17 cellular contexts compared by ENCODE assay signal in the genomic region with DNA sequence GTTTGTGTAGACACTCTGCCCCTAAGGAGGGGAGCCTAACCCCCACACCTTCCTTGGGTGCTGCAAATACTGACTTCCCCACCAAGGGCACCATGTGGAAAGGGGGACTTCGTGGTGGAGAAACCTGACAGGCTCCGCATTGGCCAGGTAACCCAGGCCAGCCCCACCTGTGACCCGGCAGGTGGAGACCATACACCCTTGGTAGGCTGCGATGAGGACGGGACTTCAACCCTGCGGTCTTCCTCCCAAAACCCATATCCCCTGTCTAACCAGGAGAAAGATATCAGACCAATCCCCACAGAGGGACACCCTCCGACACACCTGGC. TPM values are rescaled to one million over a fixed set of nuclear protein-coding genes. Genes with fewer than 3 reads are reported as not detected.
DNase-seq lines count a peak whose midpoint lies in the region; ATAC-seq and TF ChIP-seq lines count a peak whose summit lies in the region.
"Had no signal": no experiment of that assay in that cellular context is flagged by ENCODE, and none has a peak within 500 bp of the region (broad histone marks: within the 10 kb centered on the region; RNA-seq: fewer than 3 reads in every experiment).

No MANE protein-coding gene starts in this region.

- H3K36me3 ChIP-seq in heart left ventricle (no peaks in the 10 kb centered on the region), right atrium auricular region (no peaks in the 10 kb centered on the region), colonic mucosa (no peaks in the 10 kb centered on the region), osteoblast (ENCODE audit: insufficient read depth, low read length) (no peaks in the 10 kb centered on the region), urinary bladder (ENCODE audit: insufficient read depth) (no peaks in the 10 kb centered on the region)

- peaks cover 2% of the 10 kb centered on the region for H3K27me3 Mint-ChIP-seq in activated CD8-positive, alpha-beta T cell treated with anti-CD3 and anti-CD28 coated beads, Interleukin-2, amount 10 ng/mL, durations not matched to agents 7 days and 5 days (ENCODE audit: low read depth)

- no peaks in the 10 kb centered on the region for H4K20me1 ChIP-seq in osteoblast (ENCODE audit: insufficient read depth, low read length)

- in situ Hi-C loops in G401 (cut with HindIII; ENCODE audit: low sequenced_read_pairs), result no loop called here

- no peak overlapping the region for H2AFZ ChIP-seq in osteoblast (ENCODE audit: low read length)

- no peaks in the 10 kb centered on the region for H3K79me2 ChIP-seq in osteoblast (ENCODE audit: insufficient read depth, low read length)

- CTCF ChIA-PET in activated CD8-positive, alpha-beta T cell treated with anti-CD3 and anti-CD28 coated beads, Interleukin-2, amount 10 ng/mL, durations not matched to agents 7 days and 5 days (lab: Charles Lee), result no interaction called here

- ATAC-seq in heart left ventricle (no peak), HG02938 (IDR thresholded peaks at IDR 0.05; ENCODE audit: unreplicated experiment) (no peak)
- ATAC-seq in activated CD8-positive, alpha-beta T cell treated with anti-CD3 and anti-CD28 coated beads, Interleukin-2, amount 10 ng/mL, durations not matched to agents 7 days and 5 days, result no peak

- peak overlapping the region in 1 of 2 donors; percentile 78 for H3K9ac ChIP-seq in colonic mucosa (ENCODE audit: low read depth in 2 of 2, low read length in 2 of 2)

- no peak for TF ChIP-seq CTCF in heart left ventricle (IDR thresholded peaks at IDR 0.05)
- TF ChIP-seq CTCF in right atrium auricular region (IDR thresholded peaks at IDR 0.05), result no peak
- TF ChIP-seq CTCF in colonic mucosa (IDR thresholded peaks at IDR 0.05), result no peak
- no peak for TF ChIP-seq CTCF in osteoblast (IDR thresholded peaks at IDR 0.05; ENCODE audit: extremely low read depth, low read depth, low read length)

- peaks cover 5 to 43% (median 29%) of the 10 kb centered on the region in 12 donors for H3K4me1 ChIP-seq in heart left ventricle
- H3K4me1 ChIP-seq in right atrium auricular region, result peaks cover 0 to 8% of the 10 kb centered on the region in 2 donors
- peaks cover 7% of the 10 kb centered on the region for H3K4me1 ChIP-seq in colonic mucosa
- H3K4me1 ChIP-seq in osteoblast (ENCODE audit: insufficient read depth, low read length), result peaks cover 14% of the 10 kb centered on the region
- H3K4me1 ChIP-seq in urinary bladder (ENCODE audit: insufficient read depth), result no peaks in the 10 kb centered on the region

- peaks cover 19% of the 10 kb centered on the region for H3K4me1 Mint-ChIP-seq in activated CD8-positive, alpha-beta T cell treated with anti-CD3 and anti-CD28 coated beads, Interleukin-2, amount 10 ng/mL, durations not matched to agents 7 days and 5 days (ENCODE audit: low read depth)

- H3K9me3 ChIP-seq in heart left ventricle (no peaks in the 10 kb centered on the region), right atrium auricular region (no peaks in the 10 kb centered on the region), colonic mucosa (no peaks in the 10 kb centered on the region), osteoblast (ENCODE audit: low read depth, low read length) (no peaks in the 10 kb centered on the region)

- no peak overlapping the region for H3K27ac Mint-ChIP-seq in activated CD8-positive, alpha-beta T cell treated with anti-CD3 and anti-CD28 coated beads, Interleukin-2, amount 10 ng/mL, durations not matched to agents 7 days and 5 days
- H3K27ac Mint-ChIP-seq: mesothelial cell of epicardium had no signal

- H3K36me3 Mint-ChIP-seq in activated CD8-positive, alpha-beta T cell treated with anti-CD3 and anti-CD28 coated beads, Interleukin-2, amount 10 ng/mL, durations not matched to agents 7 days and 5 days (ENCODE audit: low read depth), result peaks cover 4% of the 10 kb centered on the region
- H3K36me3 Mint-ChIP-seq: mesothelial cell of epicardium had no signal

- DNase-seq in heart left ventricle (no peak), right atrium auricular region (ENCODE audit: low spot score) (no peak), colonic mucosa (no peak), osteoblast (ENCODE audit: insufficient read length, low spot score, missing footprints) (no peak), G401 (ENCODE audit: low spot score) (no peak)
- DNase-seq in activated CD8-positive, alpha-beta T cell treated with anti-CD3 and anti-CD28 coated beads, Interleukin-2, amount 10 ng/mL, durations not matched to agents 7 days and 5 days, result no peak
- DNase-seq: activated CD4-positive, alpha-beta T cell treated with anti-CD3 and anti-CD28 coated beads, Interleukin-2, amount 50 U/mL, for 48 hours; NCI-H526; posterior cingulate gyrus; stimulated activated CD4-positive, alpha-beta T cell treated with anti-CD3 and anti-CD28 coated beads, Interleukin-4, amount 100 ng/mL, for 1 hour; T-helper 9 cell had no signal

- H3K4me3 ChIP-seq in heart left ventricle, result no peak overlapping the region
- no peak overlapping the region for H3K4me3 ChIP-seq in right atrium auricular region
- no peak overlapping the region for H3K4me3 ChIP-seq in colonic mucosa
- H3K4me3 ChIP-seq in osteoblast (ENCODE audit: insufficient read depth, low read length), result no peak overlapping the region
- no peak overlapping the region for H3K4me3 ChIP-seq in urinary bladder (ENCODE audit: low read depth, low read length)

- POLR2A ChIA-PET in activated CD8-positive, alpha-beta T cell treated with anti-CD3 and anti-CD28 coated beads, Interleukin-2, amount 10 ng/mL, durations not matched to agents 7 days and 5 days (lab: Charles Lee), result no interaction called here

- peak overlapping the region in 10 of 12 donors; percentile 10 to 87 (median 79) for H3K27ac ChIP-seq in heart left ventricle
- peak overlapping the region in 1 of 2 donors; percentile 66 for H3K27ac ChIP-seq in right atrium auricular region
- peak overlapping the region; percentile 70 for H3K27ac ChIP-seq in colonic mucosa
- no peak overlapping the region for H3K27ac ChIP-seq in osteoblast (ENCODE audit: low read depth, low read length)
- peak overlapping the region; percentile 51 for H3K27ac ChIP-seq in urinary bladder (ENCODE audit: low read depth)

- H3K4me3 Mint-ChIP-seq in activated CD8-positive, alpha-beta T cell treated with anti-CD3 and anti-CD28 coated beads, Interleukin-2, amount 10 ng/mL, durations not matched to agents 7 days and 5 days, result no peak overlapping the region
- H3K4me3 Mint-ChIP-seq: mesothelial cell of epicardium had no signal

- H3K27me3 ChIP-seq in heart left ventricle, result no peaks in the 10 kb centered on the region
- no peaks in the 10 kb centered on the region for H3K27me3 ChIP-seq in right atrium auricular region
- H3K27me3 ChIP-seq in colonic mucosa, result no peaks in the 10 kb centered on the region
- H3K27me3 ChIP-seq in osteoblast (ENCODE audit: insufficient read depth, low read length), result no peaks in the 10 kb centered on the region

- peak overlapping the region; percentile 1 for H3K4me2 ChIP-seq in osteoblast (ENCODE audit: insufficient read depth, low read length)

- intact Hi-C loops in heart left ventricle (cut with DNase I) (no loop called here), colonic mucosa (cut with DNase I) (no loop called here)

- no peaks in the 10 kb centered on the region for H3K9me3 Mint-ChIP-seq in activated CD8-positive, alpha-beta T cell treated with anti-CD3 and anti-CD28 coated beads, Interleukin-2, amount 10 ng/mL, durations not matched to agents 7 days and 5 days (ENCODE audit: insufficient read depth)
- H3K9me3 Mint-ChIP-seq: activated T-helper 2 cell treated with anti-CD3 and anti-CD28 coated beads, Interferon-gamma antibody, Interleukin-2, Interleukin-4, amounts not matched to agents 10 μg/mL and 5 μg/mL and 100 μg/mL, durations not matched to agents 14 hours and 24 hours and 36 hours had no signal

- WGBS in heart left ventricle, 4 donors, result 81 to 91% (median 88%) methylated on average over 6 to 7 of the region's 7 CpGs
- WGBS in urinary bladder, result 84% methylated on average over 7 of the region's 7 CpGs

- no peak for TF ChIP-seq POLR2A in heart left ventricle (IDR thresholded peaks at IDR 0.05)

RNA-seq across cellular contexts. Expression of a gene that starts 15.1 kb away (rescaled TPM):
- 10 to 100 TPM; 38.4 to 83.9 (median 66.1) TPM for total RNA-seq in heart left ventricle
- polyA plus RNA-seq in heart left ventricle, result 10 to 100 TPM; 47.5 to 88.1 TPM
- total RNA-seq in right atrium auricular region, result 10 to 100 TPM; 31.3 to 32.9 TPM
- 100 to 1,000 TPM; 136 to 138 TPM for total RNA-seq in colonic mucosa
- total RNA-seq in osteoblast, result 45.4 and 50.3 TPM in 2 replicates
- total RNA-seq in urinary bladder, result 41.7 TPM
- polyA plus RNA-seq in urinary bladder, result 122 TPM
- total RNA-seq in activated CD8-positive, alpha-beta T cell treated with anti-CD3 and anti-CD28 coated beads, Interleukin-2, amount 10 ng/mL, durations not matched to agents 7 days and 5 days, result 100 to 1,000 TPM in 1 of 2 experiments, 10 to 100 TPM in 1; 99.5 to 111 TPM
- 83.1 and 87.7 TPM in 2 replicates for total RNA-seq in G401 (2014; rRNA removed; shearing (Covaris generic))

RNA-seq across cellular contexts. Expression of a gene that starts 28.8 kb away (rescaled TPM):
- 1 to 10 TPM in 2 of 9 donors, under 1 TPM in 5, not detected in 2; 0.21 to 8.6 (median 0.42) TPM for total RNA-seq in heart left ventricle
- polyA plus RNA-seq in heart left ventricle, result under 1 TPM; 0.23 to 0.53 TPM
- 1 to 10 TPM in 1 of 2 donors, not detected in 1; 1.7 TPM for total RNA-seq in right atrium auricular region
- 1 to 10 TPM; 4.2 to 5.0 TPM for total RNA-seq in colonic mucosa
- total RNA-seq in osteoblast, result not detected in 2 replicates
- 0.69 TPM for total RNA-seq in urinary bladder
- 3.7 TPM for polyA plus RNA-seq in urinary bladder
- total RNA-seq in activated CD8-positive, alpha-beta T cell treated with anti-CD3 and anti-CD28 coated beads, Interleukin-2, amount 10 ng/mL, durations not matched to agents 7 days and 5 days, result 100 to 1,000 TPM; 334 to 355 TPM
- total RNA-seq in G401 (2014; rRNA removed; shearing (Covaris generic)), result 3.8 and 26.3 TPM in 2 replicates
- total RNA-seq: dermis microvascular lymphatic vessel endothelial cell, RPMI7951 had no signal

RNA-seq across cellular contexts. Expression of a gene that starts 45.0 kb away (rescaled TPM):
- total RNA-seq in heart left ventricle (10 to 100 TPM in 2 of 9 donors, 1 to 10 TPM in 7; 2.3 to 41.6 (median 3.5) TPM), right atrium auricular region (1 to 10 TPM; 3.1 to 7.7 TPM), colonic mucosa (10 to 100 TPM; 29.1 to 76.3 TPM), osteoblast (5.8 and 11.5 TPM in 2 replicates), urinary bladder (15.9 TPM)
- polyA plus RNA-seq in heart left ventricle (1 to 10 TPM; 2.3 to 3.4 TPM), urinary bladder (19.2 TPM)
- total RNA-seq in activated CD8-positive, alpha-beta T cell treated with anti-CD3 and anti-CD28 coated beads, Interleukin-2, amount 10 ng/mL, durations not matched to agents 7 days and 5 days, result under 1 TPM; 0.92 to 0.94 TPM
- total RNA-seq in G401 (2014; rRNA removed; shearing (Covaris generic)), result 3.1 and 10.5 TPM in 2 replicates

RNA-seq across cellular contexts. Expression of a gene that starts 59.7 kb away (rescaled TPM):
- total RNA-seq in heart left ventricle, result 10 to 100 TPM in 5 of 9 donors, 1 to 10 TPM in 4; 6.5 to 56.0 (median 12.9) TPM
- 10 to 100 TPM in 1 of 2 donors, 1 to 10 TPM in 1; 8.3 to 33.9 TPM for polyA plus RNA-seq in heart left ventricle
- 10 to 100 TPM in 1 of 2 donors, 1 to 10 TPM in 1; 5.0 to 19.5 TPM for total RNA-seq in right atrium auricular region
- 100 to 1,000 TPM; 148 to 298 TPM for total RNA-seq in colonic mucosa
- 129 and 222 TPM in 2 replicates for total RNA-seq in osteoblast
- total RNA-seq in urinary bladder, result 29.9 TPM
- polyA plus RNA-seq in urinary bladder, result 65.5 TPM
- 100 to 1,000 TPM; 257 to 264 TPM for total RNA-seq in activated CD8-positive, alpha-beta T cell treated with anti-CD3 and anti-CD28 coated beads, Interleukin-2, amount 10 ng/mL, durations not matched to agents 7 days and 5 days
- 280 and 292 TPM in 2 replicates for total RNA-seq in G401 (2014; rRNA removed; shearing (Covaris generic))

Comparison
In these comparisons a context has a peak if more than half of its experiments do, and no peak if none do; other contexts are left out.
1. RNA of a gene that starts 28.8 kb away (total RNA-seq): 334 to 355 TPM in activated CD8-positive, alpha-beta T cell treated with anti-CD3 and anti-CD28 coated beads, Interleukin-2, amount 10 ng/mL, durations not matched to agents 7 days and 5 days; 3.8 to 26.3 TPM in G401, 4.2 to 5.0 TPM in colonic mucosa, 1.7 TPM in right atrium auricular region, 0.69 TPM in urinary bladder (single experiment), 0.21 to 8.6 TPM in heart left ventricle and not detected in osteoblast; every median in the first group is over 10 times any median in the second.